Comparison of ENCODE assay signal across 11 cellular contexts in the genomic region with DNA sequence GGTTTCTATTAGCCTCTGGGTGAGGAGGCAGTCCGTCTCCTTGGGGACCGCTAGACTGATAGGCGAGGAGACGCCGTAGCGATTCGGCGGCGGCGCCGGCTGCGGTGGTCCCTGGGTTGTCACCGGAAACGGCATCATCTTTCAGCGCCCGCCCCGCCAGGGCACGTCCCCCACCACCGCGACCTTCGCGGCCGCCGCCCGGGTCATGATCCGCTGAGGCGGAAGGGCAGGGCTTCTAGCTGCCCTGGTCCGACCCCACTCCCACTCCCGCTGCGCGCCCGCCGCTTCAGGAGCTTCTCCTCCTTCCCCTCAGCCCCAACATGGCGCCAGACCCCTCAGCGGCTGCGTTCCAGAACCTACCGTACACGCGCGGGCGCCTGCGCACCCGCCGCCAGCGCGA. TPM values are rescaled to one million over a fixed set of nuclear protein-coding genes. Genes with fewer than 3 reads are reported as not detected.
DNase-seq lines count a peak whose midpoint lies in the region; ATAC-seq and TF ChIP-seq lines count a peak whose summit lies in the region.
"Had no signal": no experiment of that assay in that cellular context is flagged by ENCODE, and none has a peak within 500 bp of the region (broad histone marks: within the 10 kb centered on the region; RNA-seq: fewer than 3 reads in every experiment).

A gene (minus strand): TSS at position 358 of the 400 bp plus-strand sequence. CDS start 220 bp downstream, at position 138.

- no peaks in the 10 kb centered on the region for H3K9me2 ChIP-seq in GM23338 (ENCODE audit: insufficient read depth)

- H3K9me3 Mint-ChIP-seq in GM23338: peaks cover 16% of the 10 kb centered on the region; the same call in 2 of the 3 replicates
- H3K9me3 Mint-ChIP-seq in stimulated activated naive B cell treated with anti-CD40 and anti-IgM and Interleukin-4, amounts not matched to agents 10 μg/mL and 1 μg/mL and 100 μg/mL, for 72 hours: peaks cover 8 to 11% of the 10 kb centered on the region in 2 donors

- H3K27ac ChIP-seq in GM23338 (ENCODE audit: low read depth): no peak within 1 kb of the TSS
- H3K27ac ChIP-seq: parathyroid adenoma had no signal

- H2AFZ ChIP-seq in GM23338: peak within 1 kb of the TSS; percentile 59
- H2AFZ ChIP-seq: parathyroid adenoma had no signal

- peak; percentile 72 for ATAC-seq in GM23338
- ATAC-seq in stimulated activated naive B cell treated with anti-CD40 and anti-IgM and Interleukin-4, amounts not matched to agents 10 μg/mL and 1 μg/mL and 100 μg/mL, for 72 hours (replicated peaks): peak; percentile 71 to 78
- ATAC-seq in GM21367 (IDR thresholded peaks at IDR 0.05; ENCODE audit: unreplicated experiment): no peak
- no peak for ATAC-seq in HG03159 (IDR thresholded peaks at IDR 0.05; ENCODE audit: unreplicated experiment)

- H3K4me1 ChIP-seq in GM23338 (ENCODE audit: insufficient read depth) (no peaks in the 10 kb centered on the region), adipocyte (ENCODE audit: control insufficient read depth, insufficient read depth, low read length) (no peaks in the 10 kb centered on the region)
- H3K4me1 ChIP-seq: parathyroid adenoma had no signal

- H3K36me3 ChIP-seq in GM23338 (ENCODE audit: insufficient read depth) (no peaks in the 10 kb centered on the region), adipocyte (ENCODE audit: control insufficient read depth, insufficient read depth, low read length, severe bottlenecking) (no peaks in the 10 kb centered on the region)

- H3K79me2 ChIP-seq in GM23338 (replicated peaks; ENCODE audit: insufficient read depth): no peaks in the 10 kb centered on the region
- H3K79me2 ChIP-seq: parathyroid adenoma had no signal

- no peak within 1 kb of the TSS for H3K9ac ChIP-seq in adipocyte (ENCODE audit: low read length)
- H3K9ac ChIP-seq: parathyroid adenoma had no signal

- H3K4me2 ChIP-seq in GM23338: peak within 1 kb of the TSS; percentile 73

- TF ChIP-seq CTCF in GM23338 (conservative IDR thresholded peaks at IDR 0.05; ENCODE audit: low read depth in 2 of 2): no peak

- peak within 1 kb of the TSS; percentile 45; the same call in 2 of the 3 replicates for H3K4me3 Mint-ChIP-seq in GM23338
- peak within 1 kb of the TSS; percentile 77 to 83 for H3K4me3 Mint-ChIP-seq in stimulated activated naive B cell treated with anti-CD40 and anti-IgM and Interleukin-4, amounts not matched to agents 10 μg/mL and 1 μg/mL and 100 μg/mL, for 72 hours

- 0 out of 3 replicates have a peak, but pooled peaks cover 4% of the 10 kb centered on the region for H3K36me3 Mint-ChIP-seq in GM23338 (ENCODE audit: low read depth)
- H3K36me3 Mint-ChIP-seq in stimulated activated naive B cell treated with anti-CD40 and anti-IgM and Interleukin-4, amounts not matched to agents 10 μg/mL and 1 μg/mL and 100 μg/mL, for 72 hours: peaks cover 0 to 4% of the 10 kb centered on the region in 2 donors

- peaks cover 5% of the 10 kb centered on the region for H3K27me3 Mint-ChIP-seq in GM23338 (ENCODE audit: insufficient read depth, low read depth, poor library complexity)
- H3K27me3 Mint-ChIP-seq in stimulated activated naive B cell treated with anti-CD40 and anti-IgM and Interleukin-4, amounts not matched to agents 10 μg/mL and 1 μg/mL and 100 μg/mL, for 72 hours: peaks cover 38 to 55% of the 10 kb centered on the region in 2 donors

- H3K9me3 ChIP-seq in adipocyte (ENCODE audit: control insufficient read depth, low read length) (no peaks in the 10 kb centered on the region), iPS-18c (ENCODE audit: control insufficient read depth, insufficient read depth, low read length) (peaks cover 5% of the 10 kb centered on the region)

- H3K27ac Mint-ChIP-seq in GM23338: no peak within 1 kb of the TSS
- H3K27ac Mint-ChIP-seq in stimulated activated naive B cell treated with anti-CD40 and anti-IgM and Interleukin-4, amounts not matched to agents 10 μg/mL and 1 μg/mL and 100 μg/mL, for 72 hours: peak within 1 kb of the TSS; percentile 85

- peak within 1 kb of the TSS; percentile 52 for H3K4me3 ChIP-seq in GM23338
- peak within 1 kb of the TSS; percentile 12 for H3K4me3 ChIP-seq in adipocyte (ENCODE audit: low read length)
- peak within 1 kb of the TSS; percentile 52 for H3K4me3 ChIP-seq in iPS-18c (ENCODE audit: insufficient read depth, low read depth, low read length)

- H3F3A ChIP-seq in GM23338 (replicated peaks; ENCODE audit: low read depth): no peaks in the 10 kb centered on the region

- DNase-seq in GM23338 (ENCODE audit: low spot score): peak; percentile 64
- no peak for DNase-seq in adipocyte (ENCODE audit: low read depth)
- peak; percentile 32 for DNase-seq in stimulated activated naive B cell treated with anti-CD40 and anti-IgM and Interleukin-4, amounts not matched to agents 10 μg/mL and 1 μg/mL and 100 μg/mL, for 72 hours
- DNase-seq in AG20443 (ENCODE audit: low spot score): no peak
- DNase-seq in AML-193 (lab: John Stamatoyannopoulos, UW): no peak
- DNase-seq: NCI-H748 treated with DMSO at 0.1 percent for 48 hours had no signal

- no peaks in the 10 kb centered on the region for H3K4me1 Mint-ChIP-seq in GM23338
- H3K4me1 Mint-ChIP-seq in stimulated activated naive B cell treated with anti-CD40 and anti-IgM and Interleukin-4, amounts not matched to agents 10 μg/mL and 1 μg/mL and 100 μg/mL, for 72 hours: peaks cover 8 to 11% of the 10 kb centered on the region in 2 donors

- H4K20me1 ChIP-seq in GM23338 (replicated peaks; ENCODE audit: insufficient read depth): no peaks in the 10 kb centered on the region; the same call in 1 of the 2 replicates

- H3K27me3 ChIP-seq in GM23338 (ENCODE audit: insufficient read depth): peaks cover 9% of the 10 kb centered on the region; the same call in 1 of the 2 replicates
- peaks cover 5% of the 10 kb centered on the region for H3K27me3 ChIP-seq in adipocyte (replicated peaks; ENCODE audit: control insufficient read depth, insufficient read depth, low read length)

TF ChIP-seq in GM23338, 12 proteins besides CTCF, POLR2A, EP300 and RAD21:
- TF ChIP-seq EZH2 (IDR thresholded peaks at IDR 0.05; ENCODE audit: low read depth, unreplicated experiment): no peak
- TF ChIP-seq JUNB (IDR thresholded peaks at IDR 0.05; ENCODE audit: unreplicated experiment): no peak
- no peak for TF ChIP-seq ZNF114 (CRISPR knock-in tag; IDR thresholded peaks at IDR 0.05)
- TF ChIP-seq EZH2phosphoT487 (IDR thresholded peaks at IDR 0.05; ENCODE audit: unreplicated experiment): no peak
- no peak for TF ChIP-seq ZNF331 (CRISPR knock-in tag; IDR thresholded peaks at IDR 0.05; ENCODE audit: low read depth)
- peak; percentile 37; the same call in 1 of the 2 replicates for TF ChIP-seq POLR2AphosphoS5 (IDR thresholded peaks at IDR 0.05; ENCODE audit: low read depth)

RNA-seq across cellular contexts. Expression of the gene that starts here (rescaled TPM):
- 0.27 and 0.42 TPM in 2 replicates for total RNA-seq in GM23338 (2014; rRNA removed; shearing (Covaris generic))
- polyA plus RNA-seq in GM23338 (2016; fragmentation: Nextera tagmentation; extraction: Ambion mirVana): 0.07 and 0.08 TPM in 2 replicates
- total RNA-seq: HT1080 had no signal

Comparison
In these comparisons a context has a peak if more than half of its experiments do, and no peak if none do; other contexts are left out.
1. Peak in DNase-seq, ATAC-seq, H3K4me3 ChIP-seq and H3K4me2 ChIP-seq in GM23338; RNA of the gene not detected or under 1 TPM.
2. ATAC-seq: peak in stimulated activated naive B cell treated with anti-CD40 and anti-IgM and Interleukin-4, amounts not matched to agents 10 μg/mL and 1 μg/mL and 100 μg/mL, for 72 hours (2 of 2); none in GM21367 (single experiment) and HG03159 (single experiment).
3. Peak in every context shown above with its lines, with median percentiles within 50 percentile points of each other: H3K4me3 ChIP-seq.